Comparison of ENCODE assay signal across 21 cellular contexts in genomic region chr2:238954841-238955521, GRCh38.
DNase-seq lines count a peak whose midpoint lies in the region; ATAC-seq and TF ChIP-seq lines count a peak whose summit lies in the region.
"Had no signal": no experiment of that assay in that cellular context is flagged by ENCODE, and none has a peak within 500 bp of the region (broad histone marks: within the 10 kb centered on the region; RNA-seq: fewer than 3 reads in every experiment).

No MANE protein-coding gene starts in this region.

- no peaks in the 10 kb centered on the region for H3K9me3 ChIP-seq in H9 (ENCODE audit: control insufficient read depth, low read depth, low read length)
- H3K9me3 ChIP-seq: breast epithelium had no signal

- no peak overlapping the region for H2AK5ac ChIP-seq in H9 (ENCODE audit: insufficient read length, low read length)

- H2BK12ac ChIP-seq in H9 (ENCODE audit: insufficient read length, low read depth, low read length): no peak overlapping the region

- H3K4me3 Mint-ChIP-seq in H9 (no peak overlapping the region), mesothelial cell of epicardium (no peak overlapping the region)
- no peak overlapping the region for H3K4me3 Mint-ChIP-seq in activated T-cell treated with anti-CD3 and anti-CD28 coated beads, Interleukin-2, amount 50 U/mL, for 72 hours
- H3K4me3 Mint-ChIP-seq: activated CD8-positive, alpha-beta T cell treated with anti-CD3 and anti-CD28 coated beads, Interleukin-2, amount 10 ng/mL, durations not matched to agents 7 days and 5 days; activated naive CD8-positive, alpha-beta T cell; CD4-positive, CD25-positive, alpha-beta regulatory T cell; immature natural killer cell; naive thymus-derived CD4-positive, alpha-beta T cell; T-cell had no signal

- H4K5ac ChIP-seq in H9 (ENCODE audit: insufficient read length, low read depth, low read length): no peak overlapping the region

- no peak overlapping the region for H2BK15ac ChIP-seq in H9 (ENCODE audit: low read depth, low read length)

- no peak overlapping the region for H4K8ac ChIP-seq in H9 (replicated peaks; ENCODE audit: insufficient read length, low read depth, low read length)

- H3K4me1 ChIP-seq in H9 (ENCODE audit: insufficient read depth, low read length): no peaks in the 10 kb centered on the region
- H3K4me1 ChIP-seq: breast epithelium had no signal

- no peak overlapping the region for H3K9ac ChIP-seq in H9 (ENCODE audit: extremely low read depth, insufficient read length, low read length)

- H2AFZ ChIP-seq in H9 (ENCODE audit: low read length): no peak overlapping the region

- no peaks in the 10 kb centered on the region for H3K23me2 ChIP-seq in H9 (ENCODE audit: insufficient read length, low read depth, low read length, poor library complexity, severe bottlenecking)

- no peak overlapping the region for H3K23ac ChIP-seq in H9 (ENCODE audit: insufficient read length, low read depth, low read length)

- H3T11ph ChIP-seq in H9 (ENCODE audit: low read length): no peak overlapping the region

- peaks cover 2 to 7% of the 10 kb centered on the region in 2 experiments; a peak in 1 of 4 replicates for H3K4me1 Mint-ChIP-seq in H9
- peaks cover 11% of the 10 kb centered on the region for H3K4me1 Mint-ChIP-seq in mesothelial cell of epicardium
- no peaks in the 10 kb centered on the region for H3K4me1 Mint-ChIP-seq in activated T-cell treated with anti-CD3 and anti-CD28 coated beads, Interleukin-2, amount 50 U/mL, for 72 hours (ENCODE audit: low read depth)
- H3K4me1 Mint-ChIP-seq: CD4-positive, CD25-positive, alpha-beta regulatory T cell; immature natural killer cell; naive thymus-derived CD4-positive, alpha-beta T cell; T-cell had no signal

- no peak overlapping the region for H3K56ac ChIP-seq in H9 (ENCODE audit: insufficient read length, low read depth, low read length)

- TF ChIP-seq CTCF in H9 (conservative IDR thresholded peaks at IDR 0.05) (no peak), mesothelial cell of epicardium (IDR thresholded peaks at IDR 0.05; ENCODE audit: unreplicated experiment) (no peak)

- peaks cover 8% of the 10 kb centered on the region for H3K27me3 Mint-ChIP-seq in H9 (ENCODE audit: low read depth)
- H3K27me3 Mint-ChIP-seq in mesothelial cell of epicardium (ENCODE audit: low read depth): peaks cover 16% of the 10 kb centered on the region
- H3K27me3 Mint-ChIP-seq in activated T-cell treated with anti-CD3 and anti-CD28 coated beads, Interleukin-2, amount 50 U/mL, for 72 hours (ENCODE audit: low read depth): peaks cover 49% of the 10 kb centered on the region

- peak; percentile 13 for DNase-seq in A172 (ENCODE audit: low spot score)
- DNase-seq in H9: peak; percentile 56
- DNase-seq in mesothelial cell of epicardium (ENCODE audit: low spot score in 2 of 2, unreplicated experiment in 2 of 2): peak in 1 of 2 experiments; percentile 35
- DNase-seq in DMS53 treated with DMSO at 0.1 percent for 48 hours (lab: John Stamatoyannopoulos, UW; ENCODE audit: unreplicated experiment): no peak
- no peak for DNase-seq in hippocampal formation (lab: John Stamatoyannopoulos, UW)
- DNase-seq in activated T-cell treated with anti-CD3 and anti-CD28 coated beads, Interleukin-2, amount 50 U/mL, for 72 hours: no peak
- DNase-seq: activated CD8-positive, alpha-beta T cell treated with anti-CD3 and anti-CD28 coated beads, Interleukin-2, amount 10 ng/mL, durations not matched to agents 7 days and 5 days; activated T-cell treated with anti-CD3 and anti-CD28 coated beads, Interleukin-2, amount 50 U/mL, for 48 hours; CD4-positive, CD25-positive, alpha-beta regulatory T cell; DMS79; GOT3; immature natural killer cell; naive thymus-derived CD4-positive, alpha-beta T cell; NCI-H2029 treated with DMSO at 0.1 percent for 48 hours; NCI-H446 treated with DMSO at 0.1 percent for 48 hours; T-cell had no signal

- H3K9me3 Mint-ChIP-seq in H9: peaks cover 0 to 3% of the 10 kb centered on the region in 2 experiments; a peak in 1 of 5 replicates
- peaks cover 26% of the 10 kb centered on the region for H3K9me3 Mint-ChIP-seq in mesothelial cell of epicardium
- H3K9me3 Mint-ChIP-seq in activated T-cell treated with anti-CD3 and anti-CD28 coated beads, Interleukin-2, amount 50 U/mL, for 72 hours: no peaks in the 10 kb centered on the region
- H3K9me3 Mint-ChIP-seq: CD4-positive, CD25-positive, alpha-beta regulatory T cell; immature natural killer cell; T-cell had no signal

- no peak overlapping the region for H4K91ac ChIP-seq in H9 (ENCODE audit: insufficient read length, low read depth, low read length)

- H3K79me2 ChIP-seq in H9 (ENCODE audit: insufficient read depth, low read length): no peaks in the 10 kb centered on the region

- no peak overlapping the region for H3K4me2 ChIP-seq in H9 (ENCODE audit: insufficient read depth, insufficient read length, low read length)

- no peak overlapping the region for H2BK5ac ChIP-seq in H9 (ENCODE audit: insufficient read length, low read length)

- no peaks in the 10 kb centered on the region; a peak in 1 of 7 replicates for H3K36me3 Mint-ChIP-seq in H9 (ENCODE audit: insufficient read depth in 1 of 3, low read depth in 3 of 3)
- peaks cover 3% of the 10 kb centered on the region for H3K36me3 Mint-ChIP-seq in mesothelial cell of epicardium
- H3K36me3 Mint-ChIP-seq in activated T-cell treated with anti-CD3 and anti-CD28 coated beads, Interleukin-2, amount 50 U/mL, for 72 hours (ENCODE audit: insufficient read depth in 2 of 2): no peaks in the 10 kb centered on the region
- H3K36me3 Mint-ChIP-seq: activated naive CD8-positive, alpha-beta T cell; CD4-positive, CD25-positive, alpha-beta regulatory T cell; immature natural killer cell; naive thymus-derived CD4-positive, alpha-beta T cell; T-cell had no signal

- no peak overlapping the region for H3K27ac ChIP-seq in H9 (ENCODE audit: insufficient read length, low read depth, low read length)
- H3K27ac ChIP-seq: breast epithelium had no signal

- no peaks in the 10 kb centered on the region for H3K27me3 ChIP-seq in H9 (ENCODE audit: insufficient read depth, low read length)
- H3K27me3 ChIP-seq: breast epithelium had no signal

- H3K79me1 ChIP-seq in H9 (ENCODE audit: insufficient read depth, low read depth, low read length, poor library complexity, severe bottlenecking): no peaks in the 10 kb centered on the region

- WGBS in H9 (ENCODE audit: extremely low coverage, insufficient read length, low lambda C conversion rate): no CpG with 5 or more reads among the region's 11 CpGs

- H3K18ac ChIP-seq in H9 (ENCODE audit: insufficient read length, low read depth, low read length): no peak overlapping the region

- H4K20me1 ChIP-seq in H9 (ENCODE audit: control insufficient read depth, insufficient read depth, insufficient read length): no peaks in the 10 kb centered on the region

- no peak overlapping the region for H3K14ac ChIP-seq in H9 (ENCODE audit: insufficient read depth, low read length)

- ATAC-seq in esophagus mucosa: peak; percentile 26
- no peak for ATAC-seq in GM21515 (IDR thresholded peaks at IDR 0.05; ENCODE audit: unreplicated experiment)
- no peak for ATAC-seq in activated T-cell treated with anti-CD3 and anti-CD28 coated beads, Interleukin-2, amount 50 U/mL, for 72 hours (replicated peaks in 1 of 2)
- ATAC-seq: activated CD8-positive, alpha-beta T cell treated with anti-CD3 and anti-CD28 coated beads, Interleukin-2, amount 10 ng/mL, durations not matched to agents 7 days and 5 days; naive thymus-derived CD4-positive, alpha-beta T cell; T-cell had no signal

- H3K4ac ChIP-seq in H9 (ENCODE audit: low read depth, low read length): no peak overlapping the region

- no peak overlapping the region for H2BK120ac ChIP-seq in H9 (ENCODE audit: low read depth, low read length, poor library complexity, severe bottlenecking)

- no peak overlapping the region for H2BK20ac ChIP-seq in H9 (ENCODE audit: low read depth, low read length, poor library complexity, severe bottlenecking)

- H3K27ac Mint-ChIP-seq in H9: no peak overlapping the region
- peak overlapping the region; percentile 37 for H3K27ac Mint-ChIP-seq in mesothelial cell of epicardium
- no peak overlapping the region for H3K27ac Mint-ChIP-seq in activated T-cell treated with anti-CD3 and anti-CD28 coated beads, Interleukin-2, amount 50 U/mL, for 72 hours
- H3K27ac Mint-ChIP-seq: activated CD8-positive, alpha-beta T cell treated with anti-CD3 and anti-CD28 coated beads, Interleukin-2, amount 10 ng/mL, durations not matched to agents 7 days and 5 days; activated naive CD8-positive, alpha-beta T cell; CD4-positive, CD25-positive, alpha-beta regulatory T cell; immature natural killer cell; naive thymus-derived CD4-positive, alpha-beta T cell; progenitor cell of endocrine pancreas; T-cell had no signal

Comparison
In these comparisons a context has a peak if more than half of its experiments do, and no peak if none do; other contexts are left out.
1. DNase-seq: peak in A172 (single experiment) and H9 (single experiment); none in DMS53 treated with DMSO at 0.1 percent for 48 hours (single experiment), hippocampal formation (0 of 2) and activated T-cell treated with anti-CD3 and anti-CD28 coated beads, Interleukin-2, amount 50 U/mL, for 72 hours (0 of 2).